9 cellular contexts compared by ENCODE assay signal in the genomic region with DNA sequence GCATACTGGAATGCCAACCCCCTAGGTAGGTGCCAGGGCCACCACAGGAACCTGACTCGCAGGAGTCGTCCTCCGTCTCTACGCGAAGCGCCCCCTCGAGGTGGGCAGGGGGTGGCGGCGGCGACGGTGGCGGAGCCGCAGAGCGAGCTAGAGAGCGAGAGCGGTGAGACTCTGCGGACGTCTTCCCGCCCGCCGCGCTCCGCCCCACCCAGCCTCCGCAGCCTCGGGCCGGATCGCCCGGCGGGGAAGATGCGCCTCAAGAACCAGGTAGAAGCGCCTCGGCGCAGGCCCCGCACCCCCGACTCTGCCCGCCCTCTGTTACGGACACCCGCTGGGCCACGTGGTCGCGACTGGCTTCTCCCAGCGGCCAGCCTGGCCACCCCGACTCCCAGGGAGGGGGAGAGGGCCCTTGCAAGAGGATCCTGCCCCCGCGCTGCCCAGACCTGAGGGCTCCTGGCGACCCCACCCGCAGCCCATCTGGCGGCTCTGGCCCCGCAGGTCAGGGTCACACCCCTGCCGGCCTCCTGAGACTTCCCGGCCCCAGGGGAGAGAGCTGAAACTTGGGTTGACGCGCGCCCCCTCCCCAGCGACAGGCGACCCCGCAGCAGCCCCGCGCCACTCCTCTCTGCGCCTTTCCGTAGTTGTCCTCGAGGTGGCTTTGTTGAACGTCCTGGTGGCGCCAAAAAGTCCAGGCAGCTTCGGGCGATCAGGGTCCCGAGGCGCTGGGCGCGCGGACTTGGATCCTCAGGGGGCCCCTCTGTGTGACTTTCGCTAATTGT. TPM values are rescaled to one million over a fixed set of nuclear protein-coding genes. Genes with fewer than 3 reads are reported as not detected.
DNase-seq lines count a peak whose midpoint lies in the region; ATAC-seq and TF ChIP-seq lines count a peak whose summit lies in the region.
"Had no signal": no experiment of that assay in that cellular context is flagged by ENCODE, and none has a peak within 500 bp of the region (broad histone marks: within the 10 kb centered on the region; RNA-seq: fewer than 3 reads in every experiment).

No MANE protein-coding gene starts in this region.

- no peak overlapping the region for H3K27ac Mint-ChIP-seq in stimulated activated effector memory CD8-positive, alpha-beta T cell treated with anti-CD3 and anti-CD28 coated beads, Interleukin-12 subunit alpha, Interleukin-12 subunit beta, amount 100 ng/mL, for 72 hours
- H3K27ac Mint-ChIP-seq: activated T-helper 2 cell treated with anti-CD3 and anti-CD28 coated beads, Interferon-gamma antibody, Interleukin-2, Interleukin-4, amounts not matched to agents 10 μg/mL and 5 μg/mL and 100 μg/mL, durations not matched to agents 14 hours and 24 hours and 36 hours had no signal

- WGBS in hepatocyte (ENCODE audit: low lambda C conversion rate, missing lambda C conversion rate), result 56% methylated on average over 58 of the region's 72 CpGs

- peak; percentile 31 for DNase-seq in activated CD4-positive, alpha-beta T cell treated with anti-CD3 and anti-CD28 coated beads for 48 hours
- DNase-seq in activated CD4-positive, alpha-beta T cell treated with anti-CD3 and anti-CD28 coated beads, Interleukin-2, amount 50 U/mL, for 1 hour, result no peak
- DNase-seq in ascending aorta (ENCODE audit: low spot score in 2 of 2) (no peak), hepatocyte (ENCODE audit: low spot score) (no peak), SKM-1 treated with dmso at 0.1 percent for 144 hours (lab: John Stamatoyannopoulos, UW; ENCODE audit: unreplicated experiment) (no peak), sciatic nerve (ENCODE audit: low spot score) (no peak), NCI-H446 treated with DMSO at 0.1 percent for 48 hours (lab: John Stamatoyannopoulos, UW) (no peak)
- no peak for DNase-seq in stimulated activated effector memory CD8-positive, alpha-beta T cell treated with anti-CD3 and anti-CD28 coated beads, Interleukin-12 subunit alpha, Interleukin-12 subunit beta, amount 100 ng/mL, for 72 hours (ENCODE audit: low spot score in 2 of 2)

- no peaks in the 10 kb centered on the region for H3K79me2 ChIP-seq in hepatocyte

- H3K36me3 Mint-ChIP-seq in stimulated activated effector memory CD8-positive, alpha-beta T cell treated with anti-CD3 and anti-CD28 coated beads, Interleukin-12 subunit alpha, Interleukin-12 subunit beta, amount 100 ng/mL, for 72 hours, result no peaks in the 10 kb centered on the region

- H2AFZ ChIP-seq in hepatocyte, result no peak overlapping the region

- no peaks in the 10 kb centered on the region for H3K4me1 Mint-ChIP-seq in stimulated activated effector memory CD8-positive, alpha-beta T cell treated with anti-CD3 and anti-CD28 coated beads, Interleukin-12 subunit alpha, Interleukin-12 subunit beta, amount 100 ng/mL, for 72 hours

- H3K9me2 ChIP-seq in hepatocyte (replicated peaks; ENCODE audit: insufficient read depth), result no peaks in the 10 kb centered on the region

- intact Hi-C loops in ascending aorta (cut with DNase I) (no loop called here), sciatic nerve (cut with DNase I) (no loop called here)

- H3K9me3 Mint-ChIP-seq in stimulated activated effector memory CD8-positive, alpha-beta T cell treated with anti-CD3 and anti-CD28 coated beads, Interleukin-12 subunit alpha, Interleukin-12 subunit beta, amount 100 ng/mL, for 72 hours, result no peaks in the 10 kb centered on the region
- H3K9me3 Mint-ChIP-seq: activated T-helper 2 cell treated with anti-CD3 and anti-CD28 coated beads, Interferon-gamma antibody, Interleukin-2, Interleukin-4, amounts not matched to agents 10 μg/mL and 5 μg/mL and 100 μg/mL, durations not matched to agents 14 hours and 24 hours and 36 hours had no signal

- peak overlapping the region; percentile 14 for H3K4me3 Mint-ChIP-seq in stimulated activated effector memory CD8-positive, alpha-beta T cell treated with anti-CD3 and anti-CD28 coated beads, Interleukin-12 subunit alpha, Interleukin-12 subunit beta, amount 100 ng/mL, for 72 hours

- ATAC-seq in stimulated activated effector memory CD8-positive, alpha-beta T cell treated with anti-CD3 and anti-CD28 coated beads, Interleukin-12 subunit alpha, Interleukin-12 subunit beta, amount 100 ng/mL, for 72 hours, result no peak
- no peak for ATAC-seq in sciatic nerve

- no peak overlapping the region for H3K4me2 ChIP-seq in hepatocyte

- no peaks in the 10 kb centered on the region for H3K36me3 ChIP-seq in ascending aorta
- no peaks in the 10 kb centered on the region for H3K36me3 ChIP-seq in hepatocyte (replicated peaks; ENCODE audit: insufficient read depth, low read depth)

- TF ChIP-seq CTCF in ascending aorta (IDR thresholded peaks at IDR 0.05) (no peak), hepatocyte (IDR thresholded peaks at IDR 0.05; ENCODE audit: poor library complexity) (peak; percentile 5)

- H3K9me3 ChIP-seq in ascending aorta (no peaks in the 10 kb centered on the region), hepatocyte (ENCODE audit: low read depth) (no peaks in the 10 kb centered on the region)

- no peaks in the 10 kb centered on the region for H4K20me1 ChIP-seq in hepatocyte (ENCODE audit: insufficient read depth, poor library complexity, severe bottlenecking)

- no peak overlapping the region for H3K27ac ChIP-seq in ascending aorta
- no peak overlapping the region for H3K27ac ChIP-seq in hepatocyte

- H3K27me3 ChIP-seq in ascending aorta, result no peaks in the 10 kb centered on the region
- no peaks in the 10 kb centered on the region for H3K27me3 ChIP-seq in hepatocyte

- H3K4me1 ChIP-seq in ascending aorta (no peaks in the 10 kb centered on the region), hepatocyte (ENCODE audit: insufficient read depth) (no peaks in the 10 kb centered on the region)

- H3K4me3 ChIP-seq in ascending aorta (peak overlapping the region; percentile 8 to 27), hepatocyte (no peak overlapping the region)

RNA-seq across cellular contexts. Expression of a gene that starts 24.4 kb away (rescaled TPM):
- total RNA-seq in ascending aorta (not detected), hepatocyte (0.52 and 0.73 TPM in 2 replicates), sciatic nerve (1.3 TPM)
- polyA plus RNA-seq in hepatocyte, result 0.50 TPM in 2 replicates
- total RNA-seq: activated T-helper 2 cell treated with anti-CD3 and anti-CD28 coated beads, Interferon-gamma antibody, Interleukin-2, Interleukin-4, amounts not matched to agents 10 μg/mL and 5 μg/mL and 100 μg/mL, durations not matched to agents 14 hours and 24 hours and 36 hours had no signal
